24 cellular contexts compared by ENCODE assay signal in genomic region chrX:121122332-121122731, GRCh38.
"Had no signal": no experiment of that assay in that cellular context is flagged by ENCODE, and none has a peak within 500 bp of the region (broad histone marks: within the 10 kb centered on the region; RNA-seq: fewer than 3 reads in every experiment).

No MANE protein-coding gene starts in this region.

- H3K4me2 ChIP-seq: PC-9 had no signal

- H2AFZ ChIP-seq: PC-9 had no signal

- ATAC-seq: activated T-cell treated with anti-CD3 and anti-CD28 coated beads, Interleukin-2, amount 50 U/mL, for 4 hours; activated T-helper 17 cell treated with anti-CD3 and anti-CD28 coated beads, Interleukin-2, amount 50 U/mL, for 72 hours; T-helper 17 cell had no signal

- H3K27ac ChIP-seq: PC-9 had no signal

- H3K4me3 ChIP-seq: PC-9 had no signal

- DNase-seq: activated B cell treated with CpG ODN at 0.5 μM for 24 hours; activated CD4-positive, alpha-beta memory T cell treated with anti-CD3 and anti-CD28 coated beads for 36 hours; activated CD4-positive, alpha-beta T cell treated with anti-CD3 and anti-CD28 coated beads for 1 hour; activated CD4-positive, alpha-beta T cell treated with anti-CD3 and anti-CD28 coated beads, Interleukin-2, amount 10 ng/mL, durations not matched to agents 24 days and 14 days; activated CD8-positive, alpha-beta memory T cell treated with anti-CD3 and anti-CD28 coated beads for 24 hours; activated gamma-delta T cell; activated naive CD4-positive, alpha-beta T cell treated with anti-CD3 and anti-CD28 coated beads, Interleukin-2, amount 10 ng/mL, durations not matched to agents 7 days and 5 days; activated naive CD8-positive, alpha-beta T cell treated with anti-CD3 and anti-CD28 coated beads for 36 hours; activated T-cell treated with anti-CD3 and anti-CD28 coated beads, Interleukin-2, amount 50 U/mL, for 4 hours; cerebellar nuclear complex; KBM-7; NCI-H1048; NCI-H146; NCI-H187 treated with DMSO at 0.1 percent for 48 hours; NCI-H2081 treated with DMSO at 0.1 percent for 48 hours; NCI-H2171; NCI-H2227 treated with DMSO at 0.1 percent for 48 hours; NCI-H524 treated with DMSO at 0.1 percent for 48 hours; NCI-H748 treated with DMSO at 0.1 percent for 48 hours; PC-9; SIG-M5; T-helper 17 cell; T-helper 9 cell had no signal
